In the genomic region with DNA sequence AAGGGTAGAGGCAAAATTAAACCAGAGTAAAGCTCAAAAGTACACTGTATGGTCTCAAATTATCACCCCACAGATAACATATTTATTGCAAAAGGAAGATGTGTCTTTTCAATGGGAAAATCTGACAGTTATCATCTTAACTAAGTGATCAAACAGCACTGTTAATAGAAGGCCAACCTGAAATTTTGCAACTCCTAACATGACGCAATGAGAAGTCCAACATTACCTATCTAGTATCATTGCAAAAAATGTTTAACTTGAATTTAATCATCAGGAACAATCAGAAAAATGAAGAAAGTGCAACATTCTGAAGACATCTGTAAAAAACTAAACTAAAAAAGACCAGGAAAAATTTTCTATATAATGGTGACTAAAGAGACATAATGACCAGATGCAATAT, we compare ENCODE assay signal across 2 cellular contexts.
TF ChIP-seq lines count a peak whose summit lies in the region.

No MANE protein-coding gene starts in this region.

TF ChIP-seq in HepG2, 621 proteins besides CTCF, POLR2A, EP300 and RAD21:
- no peak for TF ChIP-seq PHF8 (CRISPR knock-in tag; IDR thresholded peaks at IDR 0.05)
- TF ChIP-seq CEBPB (IDR thresholded peaks at IDR 0.05; ENCODE audit: borderline replicate concordance, low read depth, low read length): peak; percentile 21; the same call in 1 of the 2 replicates
- TF ChIP-seq HOXA5 (CRISPR knock-in tag; IDR thresholded peaks at IDR 0.05): no peak

TF ChIP-seq in K562, 482 proteins besides CTCF, POLR2A, EP300 and RAD21:
- TF ChIP-seq CSDE1 (IDR thresholded peaks at IDR 0.05): no peak
- TF ChIP-seq CEBPB (tag; IDR thresholded peaks at IDR 0.05): peak; percentile 64
